ENCODE assay signal across 23 cellular contexts in genomic region chr5:112687306-112687705, GRCh38.
"Had no signal": no experiment of that assay in that cellular context is flagged by ENCODE, and none has a peak within 500 bp of the region (broad histone marks: within the 10 kb centered on the region; RNA-seq: fewer than 3 reads in every experiment).

No MANE protein-coding gene starts in this region.

- H3K27ac Mint-ChIP-seq: activated naive CD8-positive, alpha-beta T cell treated with anti-CD3 and anti-CD28 coated beads, Interleukin-2, amount 50 U/mL, for 24 hours; activated T-helper 1 cell treated with anti-CD3 and anti-CD28 coated beads, Interleukin-12 subunit alpha, Interleukin-12 subunit beta, Interleukin-2, Interleukin-4 antibody, amounts not matched to agents 30 ng/mL and 10 ng/mL and 1 ng/mL, durations not matched to agents 14 hours and 24 hours and 36 hours; effector memory CD8-positive, alpha-beta T cell; naive thymus-derived CD8-positive, alpha-beta T cell; progenitor cell of endocrine pancreas; T-helper 2 cell treated with Interferon-gamma antibody and Interleukin-4, amounts not matched to agents 5 μg/mL and 100 μg/mL, for 36 hours had no signal

- H3K4me3 ChIP-seq: breast epithelium, mucosa of descending colon, right atrium auricular region, transverse colon had no signal

- H3K9me3 ChIP-seq: breast epithelium, mucosa of descending colon, right atrium auricular region, transverse colon had no signal

- H3K9me3 Mint-ChIP-seq: activated T-helper 1 cell treated with anti-CD3 and anti-CD28 coated beads, Interleukin-12 subunit alpha, Interleukin-12 subunit beta, Interleukin-2, Interleukin-4 antibody, amounts not matched to agents 30 ng/mL and 10 ng/mL and 1 ng/mL, durations not matched to agents 14 hours and 24 hours and 36 hours; effector memory CD8-positive, alpha-beta T cell; T-helper 2 cell treated with Interferon-gamma antibody and Interleukin-4, amounts not matched to agents 5 μg/mL and 100 μg/mL, for 36 hours had no signal

- H3K27me3 ChIP-seq: breast epithelium, right atrium auricular region had no signal

- H3K27me3 Mint-ChIP-seq: progenitor cell of endocrine pancreas had no signal

- H3K36me3 ChIP-seq: breast epithelium, right atrium auricular region, transverse colon had no signal

- H3K27ac ChIP-seq: breast epithelium, epithelial cell of prostate, transverse colon had no signal

- H3K4me1 ChIP-seq: breast epithelium had no signal

- H3K4me3 Mint-ChIP-seq: activated naive CD8-positive, alpha-beta T cell treated with anti-CD3 and anti-CD28 coated beads, Interleukin-2, amount 50 U/mL, for 24 hours; activated T-helper 1 cell treated with anti-CD3 and anti-CD28 coated beads, Interleukin-12 subunit alpha, Interleukin-12 subunit beta, Interleukin-2, Interleukin-4 antibody, amounts not matched to agents 30 ng/mL and 10 ng/mL and 1 ng/mL, durations not matched to agents 14 hours and 24 hours and 36 hours; effector memory CD8-positive, alpha-beta T cell; naive thymus-derived CD8-positive, alpha-beta T cell; T-helper 2 cell treated with Interferon-gamma antibody and Interleukin-4, amounts not matched to agents 5 μg/mL and 100 μg/mL, for 36 hours had no signal

- DNase-seq: activated CD4-positive, alpha-beta T cell treated with anti-CD3 and anti-CD28 coated beads, Interleukin-2, amount 50 U/mL, for 1 hour; activated CD8-positive, alpha-beta memory T cell treated with anti-CD3 and anti-CD28 coated beads for 24 hours; activated naive CD4-positive, alpha-beta T cell treated with Interleukin-2 at 50 U/mL for 16 hours; activated naive CD8-positive, alpha-beta T cell treated with anti-CD3 and anti-CD28 coated beads, Interleukin-2, amount 50 U/mL, for 24 hours; aorta; dermis blood vessel endothelial cell; effector memory CD8-positive, alpha-beta T cell; foreskin melanocyte; head of caudate nucleus; islet precursor cell; mucosa of descending colon; naive thymus-derived CD8-positive, alpha-beta T cell; occipital lobe; stimulated activated CD4-positive, alpha-beta T cell treated with anti-CD3 and anti-CD28 coated beads, Interleukin-2, amount 100 ng/mL, for 48 hours; stimulated activated naive CD4-positive, alpha-beta T cell treated with Interleukin-2 at 50 U/mL for 16 hours; substantia nigra; transverse colon had no signal
